Comparison of ENCODE assay signal across 1 cellular context in the genomic region with DNA sequence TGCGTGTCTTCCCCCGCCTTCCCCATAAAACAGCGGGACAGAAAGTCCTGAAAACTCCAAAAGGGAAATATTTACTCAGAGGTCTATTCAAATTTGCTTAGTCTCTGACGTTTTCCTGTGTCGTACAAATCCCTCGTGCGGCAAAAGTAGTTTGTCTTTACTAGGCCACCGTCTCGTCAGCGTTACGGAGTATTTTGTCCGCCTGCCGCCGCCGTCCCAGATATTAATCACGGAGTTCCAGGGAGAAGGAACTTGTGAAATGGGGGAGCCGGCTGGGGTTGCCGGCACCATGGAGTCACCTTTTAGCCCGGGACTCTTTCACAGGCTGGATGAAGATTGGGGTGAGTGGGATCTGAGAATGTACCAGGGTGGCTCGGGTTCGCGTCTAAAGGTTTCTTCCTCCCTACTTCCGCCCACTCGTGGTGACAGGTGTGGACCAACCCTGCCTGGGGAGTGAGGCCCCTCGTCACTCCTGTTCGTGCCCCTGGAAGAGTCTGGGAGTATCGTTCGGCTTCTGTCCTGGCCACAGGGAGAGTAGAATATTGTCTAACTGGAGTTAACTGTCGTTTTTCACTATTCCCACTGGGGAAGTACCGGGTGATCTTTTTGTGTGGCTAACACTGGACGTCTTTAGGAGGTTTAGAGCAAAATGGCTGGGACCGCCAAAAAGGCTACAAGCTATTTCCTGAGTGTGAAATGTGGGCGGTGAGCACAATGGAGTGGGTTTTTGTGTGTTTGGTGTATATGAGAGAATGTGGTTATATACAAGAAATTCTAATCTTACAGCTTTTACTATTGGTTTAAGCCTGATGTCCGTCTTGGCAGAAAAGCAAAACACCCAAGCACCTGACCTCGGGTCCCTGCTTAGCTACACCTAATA.
A peak's percentile ranks its signal among the peaks of the same experiment; 100 is the strongest.
TF ChIP-seq lines count a peak whose summit lies in the region.

A gene with protein sequence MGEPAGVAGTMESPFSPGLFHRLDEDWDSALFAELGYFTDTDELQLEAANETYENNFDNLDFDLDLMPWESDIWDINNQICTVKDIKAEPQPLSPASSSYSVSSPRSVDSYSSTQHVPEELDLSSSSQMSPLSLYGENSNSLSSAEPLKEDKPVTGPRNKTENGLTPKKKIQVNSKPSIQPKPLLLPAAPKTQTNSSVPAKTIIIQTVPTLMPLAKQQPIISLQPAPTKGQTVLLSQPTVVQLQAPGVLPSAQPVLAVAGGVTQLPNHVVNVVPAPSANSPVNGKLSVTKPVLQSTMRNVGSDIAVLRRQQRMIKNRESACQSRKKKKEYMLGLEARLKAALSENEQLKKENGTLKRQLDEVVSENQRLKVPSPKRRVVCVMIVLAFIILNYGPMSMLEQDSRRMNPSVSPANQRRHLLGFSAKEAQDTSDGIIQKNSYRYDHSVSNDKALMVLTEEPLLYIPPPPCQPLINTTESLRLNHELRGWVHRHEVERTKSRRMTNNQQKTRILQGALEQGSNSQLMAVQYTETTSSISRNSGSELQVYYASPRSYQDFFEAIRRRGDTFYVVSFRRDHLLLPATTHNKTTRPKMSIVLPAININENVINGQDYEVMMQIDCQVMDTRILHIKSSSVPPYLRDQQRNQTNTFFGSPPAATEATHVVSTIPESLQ (plus strand): TSS at position 219 of the 880 bp plus-strand sequence. CDS start 41 bp downstream, at position 260.

TF ChIP-seq in K562, 482 proteins besides CTCF, POLR2A, EP300 and RAD21 (continued from another document and continues in another):
- TF ChIP-seq, protein P1, sequence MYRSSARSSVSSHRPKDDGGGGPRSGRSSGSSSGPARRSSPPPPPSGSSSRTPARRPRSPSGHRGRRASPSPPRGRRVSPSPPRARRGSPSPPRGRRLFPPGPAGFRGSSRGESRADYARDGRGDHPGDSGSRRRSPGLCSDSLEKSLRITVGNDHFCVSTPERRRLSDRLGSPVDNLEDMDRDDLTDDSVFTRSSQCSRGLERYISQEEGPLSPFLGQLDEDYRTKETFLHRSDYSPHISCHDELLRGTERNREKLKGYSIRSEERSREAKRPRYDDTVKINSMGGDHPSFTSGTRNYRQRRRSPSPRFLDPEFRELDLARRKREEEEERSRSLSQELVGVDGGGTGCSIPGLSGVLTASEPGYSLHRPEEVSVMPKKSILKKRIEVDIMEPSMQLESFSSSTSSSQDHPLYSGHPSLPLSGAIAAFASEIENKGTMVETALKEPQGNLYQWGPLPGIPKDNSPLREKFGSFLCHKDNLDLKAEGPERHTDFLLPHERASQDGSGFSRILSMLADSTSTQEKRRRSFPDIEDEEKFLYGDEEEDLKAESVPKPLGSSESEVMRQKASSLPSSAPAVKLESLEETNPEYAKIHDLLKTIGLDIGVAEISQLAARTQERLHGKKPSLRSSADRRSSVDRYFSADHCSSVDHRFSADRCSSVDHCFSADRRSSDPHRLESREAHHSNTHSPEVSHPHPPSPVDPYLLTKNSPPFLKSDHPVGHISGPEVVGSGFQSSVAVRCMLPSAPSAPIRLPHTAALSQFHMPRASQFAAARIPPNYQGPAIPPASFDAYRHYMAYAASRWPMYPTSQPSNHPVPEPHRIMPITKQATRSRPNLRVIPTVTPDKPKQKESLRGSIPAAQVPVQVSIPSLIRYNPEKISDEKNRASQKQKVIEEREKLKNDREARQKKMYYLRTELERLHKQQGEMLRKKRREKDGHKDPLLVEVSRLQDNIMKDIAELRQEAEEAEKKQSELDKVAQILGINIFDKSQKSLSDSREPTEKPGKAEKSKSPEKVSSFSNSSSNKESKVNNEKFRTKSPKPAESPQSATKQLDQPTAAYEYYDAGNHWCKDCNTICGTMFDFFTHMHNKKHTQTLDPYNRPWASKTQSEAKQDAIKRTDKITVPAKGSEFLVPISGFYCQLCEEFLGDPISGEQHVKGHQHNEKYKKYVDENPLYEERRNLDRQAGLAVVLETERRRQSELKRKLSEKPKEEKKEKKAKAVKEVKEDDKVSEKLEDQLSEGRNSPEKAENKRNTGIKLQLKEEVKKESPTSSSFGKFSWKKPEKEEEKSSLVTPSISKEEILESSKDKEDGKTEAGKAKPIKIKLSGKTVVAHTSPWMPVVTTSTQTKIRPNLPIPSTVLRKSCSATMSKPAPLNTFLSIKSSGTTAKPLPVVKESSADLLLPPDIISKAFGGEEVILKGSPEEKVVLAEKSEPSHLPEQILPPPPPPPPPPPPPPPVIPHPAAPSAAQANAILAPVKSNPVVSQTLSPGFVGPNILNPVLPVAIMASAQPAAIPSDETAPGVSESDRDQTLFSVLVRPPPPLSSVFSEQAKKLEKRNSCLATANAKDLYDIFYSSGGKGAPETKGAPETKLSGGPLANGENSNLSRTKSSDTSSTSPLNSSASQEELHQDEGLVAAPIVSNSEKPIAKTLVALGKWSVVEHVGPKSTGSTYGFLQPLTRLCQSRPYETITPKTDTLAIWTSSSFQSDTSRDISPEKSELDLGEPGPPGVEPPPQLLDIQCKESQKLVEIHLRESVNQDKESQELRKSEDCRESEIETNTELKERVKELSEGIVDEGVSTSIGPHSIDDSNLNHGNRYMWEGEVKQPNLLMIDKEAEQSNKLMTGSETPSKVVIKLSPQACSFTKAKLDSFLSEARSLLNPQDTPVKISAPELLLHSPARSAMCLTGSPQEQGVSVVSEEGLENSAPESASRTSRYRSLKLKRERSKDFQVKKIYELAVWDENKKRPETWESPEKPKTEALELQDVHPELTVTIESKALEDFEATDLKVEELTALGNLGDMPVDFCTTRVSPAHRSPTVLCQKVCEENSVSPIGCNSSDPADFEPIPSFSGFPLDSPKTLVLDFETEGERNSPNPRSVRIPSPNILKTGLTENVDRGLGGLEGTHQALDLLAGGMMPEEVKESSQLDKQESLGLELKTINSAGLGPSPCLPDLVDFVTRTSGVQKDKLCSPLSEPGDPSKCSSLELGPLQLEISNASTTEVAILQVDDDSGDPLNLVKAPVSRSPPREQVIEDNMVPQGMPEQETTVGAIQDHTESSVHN (IDR thresholded peaks at IDR 0.05; ENCODE audit: borderline replicate concordance in 1 of 2, low read depth in 1 of 2) = peak in 1 of 2 experiments; percentile 76; a peak in 2 of 4 replicates
- no peak for TF ChIP-seq ZNF584 (CRISPR knock-in tag; IDR thresholded peaks at IDR 0.05; ENCODE audit: low read depth)
- TF ChIP-seq, protein P2, sequence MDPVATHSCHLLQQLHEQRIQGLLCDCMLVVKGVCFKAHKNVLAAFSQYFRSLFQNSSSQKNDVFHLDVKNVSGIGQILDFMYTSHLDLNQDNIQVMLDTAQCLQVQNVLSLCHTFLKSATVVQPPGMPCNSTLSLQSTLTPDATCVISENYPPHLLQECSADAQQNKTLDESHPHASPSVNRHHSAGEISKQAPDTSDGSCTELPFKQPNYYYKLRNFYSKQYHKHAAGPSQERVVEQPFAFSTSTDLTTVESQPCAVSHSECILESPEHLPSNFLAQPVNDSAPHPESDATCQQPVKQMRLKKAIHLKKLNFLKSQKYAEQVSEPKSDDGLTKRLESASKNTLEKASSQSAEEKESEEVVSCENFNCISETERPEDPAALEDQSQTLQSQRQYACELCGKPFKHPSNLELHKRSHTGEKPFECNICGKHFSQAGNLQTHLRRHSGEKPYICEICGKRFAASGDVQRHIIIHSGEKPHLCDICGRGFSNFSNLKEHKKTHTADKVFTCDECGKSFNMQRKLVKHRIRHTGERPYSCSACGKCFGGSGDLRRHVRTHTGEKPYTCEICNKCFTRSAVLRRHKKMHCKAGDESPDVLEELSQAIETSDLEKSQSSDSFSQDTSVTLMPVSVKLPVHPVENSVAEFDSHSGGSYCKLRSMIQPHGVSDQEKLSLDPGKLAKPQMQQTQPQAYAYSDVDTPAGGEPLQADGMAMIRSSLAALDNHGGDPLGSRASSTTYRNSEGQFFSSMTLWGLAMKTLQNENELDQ (CRISPR knock-in tag; IDR thresholded peaks at IDR 0.05; ENCODE audit: borderline replicate concordance) = no peak
- TF ChIP-seq ZEB2 (IDR thresholded peaks at IDR 0.05) = peak; percentile 74; the same call in 1 of the 2 replicates
- peak; percentile 92 for TF ChIP-seq GTF2E2 (tag; IDR thresholded peaks at IDR 0.05)
- peak; percentile 86 for TF ChIP-seq SAP30 (IDR thresholded peaks at IDR 0.05; ENCODE audit: borderline replicate concordance, insufficient read depth, low read depth, low read length, poor library complexity, severe bottlenecking)
- TF ChIP-seq FOXM1 (IDR thresholded peaks at IDR 0.05; ENCODE audit: low read depth) = peak; percentile 85
- 0 out of 2 replicates have a peak, but pooled peaks have one; percentile 74 for TF ChIP-seq FOXM1 (CRISPR knock-in tag; IDR thresholded peaks at IDR 0.05; ENCODE audit: low read depth)
- no peak for TF ChIP-seq HSF4 (CRISPR knock-in tag; IDR thresholded peaks at IDR 0.05; ENCODE audit: borderline replicate concordance)
- TF ChIP-seq BCL6 (CRISPR knock-in tag; IDR thresholded peaks at IDR 0.05) = no peak
- no peak for TF ChIP-seq ZNF23 (CRISPR knock-in tag; IDR thresholded peaks at IDR 0.05)
- TF ChIP-seq ZC3H8 (IDR thresholded peaks at IDR 0.05) = no peak
- TF ChIP-seq, protein P3, sequence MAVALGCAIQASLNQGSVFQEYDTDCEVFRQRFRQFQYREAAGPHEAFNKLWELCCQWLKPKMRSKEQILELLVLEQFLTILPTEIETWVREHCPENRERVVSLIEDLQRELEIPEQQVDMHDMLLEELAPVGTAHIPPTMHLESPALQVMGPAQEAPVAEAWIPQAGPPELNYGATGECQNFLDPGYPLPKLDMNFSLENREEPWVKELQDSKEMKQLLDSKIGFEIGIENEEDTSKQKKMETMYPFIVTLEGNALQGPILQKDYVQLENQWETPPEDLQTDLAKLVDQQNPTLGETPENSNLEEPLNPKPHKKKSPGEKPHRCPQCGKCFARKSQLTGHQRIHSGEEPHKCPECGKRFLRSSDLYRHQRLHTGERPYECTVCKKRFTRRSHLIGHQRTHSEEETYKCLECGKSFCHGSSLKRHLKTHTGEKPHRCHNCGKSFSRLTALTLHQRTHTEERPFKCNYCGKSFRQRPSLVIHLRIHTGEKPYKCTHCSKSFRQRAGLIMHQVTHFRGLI (CRISPR knock-in tag; IDR thresholded peaks at IDR 0.05) = no peak
- TF ChIP-seq, protein P4, sequence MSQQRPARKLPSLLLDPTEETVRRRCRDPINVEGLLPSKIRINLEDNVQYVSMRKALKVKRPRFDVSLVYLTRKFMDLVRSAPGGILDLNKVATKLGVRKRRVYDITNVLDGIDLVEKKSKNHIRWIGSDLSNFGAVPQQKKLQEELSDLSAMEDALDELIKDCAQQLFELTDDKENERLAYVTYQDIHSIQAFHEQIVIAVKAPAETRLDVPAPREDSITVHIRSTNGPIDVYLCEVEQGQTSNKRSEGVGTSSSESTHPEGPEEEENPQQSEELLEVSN (IDR thresholded peaks at IDR 0.05; ENCODE audit: borderline replicate concordance in 1 of 2, extremely low read depth in 1 of 2, insufficient read depth in 1 of 2, insufficient read length in 1 of 2, low read depth in 1 of 2, low read length in 1 of 2, poor library complexity in 1 of 2, severe bottlenecking in 1 of 2) = peak in 1 of 2 experiments; percentile 53
- peak; percentile 62 for TF ChIP-seq DPF2 (IDR thresholded peaks at IDR 0.05)
- TF ChIP-seq, protein P5, sequence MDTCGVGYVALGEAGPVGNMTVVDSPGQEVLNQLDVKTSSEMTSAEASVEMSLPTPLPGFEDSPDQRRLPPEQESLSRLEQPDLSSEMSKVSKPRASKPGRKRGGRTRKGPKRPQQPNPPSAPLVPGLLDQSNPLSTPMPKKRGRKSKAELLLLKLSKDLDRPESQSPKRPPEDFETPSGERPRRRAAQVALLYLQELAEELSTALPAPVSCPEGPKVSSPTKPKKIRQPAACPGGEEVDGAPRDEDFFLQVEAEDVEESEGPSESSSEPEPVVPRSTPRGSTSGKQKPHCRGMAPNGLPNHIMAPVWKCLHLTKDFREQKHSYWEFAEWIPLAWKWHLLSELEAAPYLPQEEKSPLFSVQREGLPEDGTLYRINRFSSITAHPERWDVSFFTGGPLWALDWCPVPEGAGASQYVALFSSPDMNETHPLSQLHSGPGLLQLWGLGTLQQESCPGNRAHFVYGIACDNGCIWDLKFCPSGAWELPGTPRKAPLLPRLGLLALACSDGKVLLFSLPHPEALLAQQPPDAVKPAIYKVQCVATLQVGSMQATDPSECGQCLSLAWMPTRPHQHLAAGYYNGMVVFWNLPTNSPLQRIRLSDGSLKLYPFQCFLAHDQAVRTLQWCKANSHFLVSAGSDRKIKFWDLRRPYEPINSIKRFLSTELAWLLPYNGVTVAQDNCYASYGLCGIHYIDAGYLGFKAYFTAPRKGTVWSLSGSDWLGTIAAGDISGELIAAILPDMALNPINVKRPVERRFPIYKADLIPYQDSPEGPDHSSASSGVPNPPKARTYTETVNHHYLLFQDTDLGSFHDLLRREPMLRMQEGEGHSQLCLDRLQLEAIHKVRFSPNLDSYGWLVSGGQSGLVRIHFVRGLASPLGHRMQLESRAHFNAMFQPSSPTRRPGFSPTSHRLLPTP (IDR thresholded peaks at IDR 0.05; ENCODE audit: borderline replicate concordance, extremely low read depth, insufficient read length) = no peak
- TF ChIP-seq, protein P6, sequence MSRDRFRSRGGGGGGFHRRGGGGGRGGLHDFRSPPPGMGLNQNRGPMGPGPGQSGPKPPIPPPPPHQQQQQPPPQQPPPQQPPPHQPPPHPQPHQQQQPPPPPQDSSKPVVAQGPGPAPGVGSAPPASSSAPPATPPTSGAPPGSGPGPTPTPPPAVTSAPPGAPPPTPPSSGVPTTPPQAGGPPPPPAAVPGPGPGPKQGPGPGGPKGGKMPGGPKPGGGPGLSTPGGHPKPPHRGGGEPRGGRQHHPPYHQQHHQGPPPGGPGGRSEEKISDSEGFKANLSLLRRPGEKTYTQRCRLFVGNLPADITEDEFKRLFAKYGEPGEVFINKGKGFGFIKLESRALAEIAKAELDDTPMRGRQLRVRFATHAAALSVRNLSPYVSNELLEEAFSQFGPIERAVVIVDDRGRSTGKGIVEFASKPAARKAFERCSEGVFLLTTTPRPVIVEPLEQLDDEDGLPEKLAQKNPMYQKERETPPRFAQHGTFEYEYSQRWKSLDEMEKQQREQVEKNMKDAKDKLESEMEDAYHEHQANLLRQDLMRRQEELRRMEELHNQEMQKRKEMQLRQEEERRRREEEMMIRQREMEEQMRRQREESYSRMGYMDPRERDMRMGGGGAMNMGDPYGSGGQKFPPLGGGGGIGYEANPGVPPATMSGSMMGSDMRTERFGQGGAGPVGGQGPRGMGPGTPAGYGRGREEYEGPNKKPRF (IDR thresholded peaks at IDR 0.05; ENCODE audit: low read depth, low read length) = no peak
- TF ChIP-seq PURB (CRISPR knock-in tag; IDR thresholded peaks at IDR 0.05; ENCODE audit: low read depth) = no peak
- TF ChIP-seq ZZZ3 (IDR thresholded peaks at IDR 0.05) = no peak
- no peak for TF ChIP-seq RBM25 (IDR thresholded peaks at IDR 0.05; ENCODE audit: low read depth, low read length, severe bottlenecking)
- TF ChIP-seq, protein P7, sequence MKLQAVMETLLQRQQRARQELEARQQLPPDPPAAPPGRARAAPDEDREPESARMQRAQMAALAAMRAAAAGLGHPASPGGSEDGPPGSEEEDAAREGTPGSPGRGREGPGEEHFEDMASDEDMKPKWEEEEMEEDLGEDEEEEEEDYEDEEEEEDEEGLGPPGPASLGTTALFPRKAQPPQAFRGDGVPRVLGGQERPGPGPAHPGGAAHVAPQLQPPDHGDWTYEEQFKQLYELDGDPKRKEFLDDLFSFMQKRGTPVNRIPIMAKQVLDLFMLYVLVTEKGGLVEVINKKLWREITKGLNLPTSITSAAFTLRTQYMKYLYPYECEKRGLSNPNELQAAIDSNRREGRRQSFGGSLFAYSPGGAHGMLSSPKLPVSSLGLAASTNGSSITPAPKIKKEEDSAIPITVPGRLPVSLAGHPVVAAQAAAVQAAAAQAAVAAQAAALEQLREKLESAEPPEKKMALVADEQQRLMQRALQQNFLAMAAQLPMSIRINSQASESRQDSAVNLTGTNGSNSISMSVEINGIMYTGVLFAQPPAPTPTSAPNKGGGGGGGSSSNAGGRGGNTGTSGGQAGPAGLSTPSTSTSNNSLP (IDR thresholded peaks at IDR 0.05; ENCODE audit: borderline replicate concordance, low read depth, low read length) = peak; percentile 85
- TF ChIP-seq CBX3 (IDR thresholded peaks at IDR 0.05; ENCODE audit: borderline replicate concordance in 1 of 2, low read length in 2 of 2) = peak in 1 of 2 experiments; percentile 89; a peak in 1 of 3 replicates
- TF ChIP-seq TBP (optimal IDR thresholded peaks at IDR 0.05; ENCODE audit: low read depth, low read length) = peak; percentile 82
